23 cellular contexts compared by ENCODE assay signal in the genomic region with DNA sequence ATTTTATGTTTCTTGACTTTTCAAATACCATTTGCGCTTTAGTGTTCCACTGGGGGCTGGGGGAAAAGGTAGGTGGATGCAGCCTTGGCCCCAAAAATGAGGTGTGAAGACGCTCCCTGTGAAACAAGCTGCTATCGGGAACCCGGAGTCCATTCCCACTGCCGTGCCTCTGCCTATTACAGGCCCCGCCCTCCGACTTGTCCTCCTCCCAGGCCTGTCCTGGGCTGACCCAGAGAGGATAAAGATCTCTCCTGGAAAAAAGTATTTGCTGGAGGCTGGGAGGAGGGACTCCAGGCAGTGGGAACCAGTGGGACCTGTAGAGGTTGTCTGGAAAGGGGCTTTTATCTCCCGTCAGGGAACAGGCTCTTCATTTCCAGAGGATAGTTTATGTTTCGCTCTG.
DNase-seq lines count a peak whose midpoint lies in the region; ATAC-seq and TF ChIP-seq lines count a peak whose summit lies in the region.
"Had no signal": no experiment of that assay in that cellular context is flagged by ENCODE, and none has a peak within 500 bp of the region (broad histone marks: within the 10 kb centered on the region; RNA-seq: fewer than 3 reads in every experiment).

No MANE protein-coding gene starts in this region.

- H3K9ac ChIP-seq in BLaER1: no peak overlapping the region

- peaks cover 50% of the 10 kb centered on the region for H3K4me1 ChIP-seq in BLaER1
- no peaks in the 10 kb centered on the region for H3K4me1 ChIP-seq in prostate gland (replicated peaks)
- H3K4me1 ChIP-seq: left ventricle myocardium inferior had no signal

- H3K27me3 ChIP-seq in BLaER1: no peaks in the 10 kb centered on the region
- no peaks in the 10 kb centered on the region for H3K27me3 ChIP-seq in prostate gland (replicated peaks; ENCODE audit: insufficient read depth)

- no peaks in the 10 kb centered on the region for H3K36me3 ChIP-seq in BLaER1
- H3K36me3 ChIP-seq in prostate gland: no peaks in the 10 kb centered on the region
- H3K36me3 ChIP-seq: left ventricle myocardium inferior had no signal

- H4K20me1 ChIP-seq in BLaER1: no peaks in the 10 kb centered on the region

- ATAC-seq in HG02763 (IDR thresholded peaks at IDR 0.05; ENCODE audit: unreplicated experiment) (no peak), HG03442 (IDR thresholded peaks at IDR 0.05; ENCODE audit: unreplicated experiment) (no peak)
- ATAC-seq: K562 had no signal

- CTCF ChIA-PET in RWPE1 (lab: Yijun Ruan, JAX): no interaction called here

- DNase-seq in NCI-H82 (lab: John Stamatoyannopoulos, UW) (peak; percentile 85), iPS-NIHi7 (ENCODE audit: extremely low spot score) (peak; percentile 59), prostate gland (ENCODE audit: low spot score) (peak; percentile 21), RWPE1 (ENCODE audit: low spot score) (no peak)
- no peak for DNase-seq in activated effector memory CD4-positive, alpha-beta T cell treated with Interleukin-2 at 50 U/mL for 16 hours
- DNase-seq: activated CD4-positive, alpha-beta T cell treated with anti-CD3 and anti-CD28 coated beads, Interleukin-2, amount 50 U/mL, for 4 hours; activated naive CD4-positive, alpha-beta T cell; C1 segment of cervical spinal cord; caudate nucleus; HFFc6; left ventricle myocardium inferior; NCI-H1048; NCI-H2029 treated with DMSO at 0.1 percent for 48 hours; NCI-H446; NK-92 treated with Interleukin-12 subunit alpha and Interleukin-12 subunit beta, amount 100 ng/mL, for 24 hours; stimulated activated CD4-positive, alpha-beta T cell treated with anti-CD3 and anti-CD28 coated beads, Interleukin-1b, Interleukin-23, amount 100 ng/mL, for 48 hours; stimulated activated naive CD4-positive, alpha-beta T cell treated with Interleukin-2 at 50 U/mL for 16 hours; SW 1271 had no signal

- H3K4me2 ChIP-seq in BLaER1: peak overlapping the region; percentile 72

- WGBS in prostate gland: 40% methylated on average over 9 of the region's 9 CpGs

- no peak for TF ChIP-seq POLR2A in prostate gland (IDR thresholded peaks at IDR 0.05)

- intact Hi-C loops in prostate gland (cut with DNase I): no loop called here

- H3K9me3 ChIP-seq in BLaER1 (no peaks in the 10 kb centered on the region), prostate gland (no peaks in the 10 kb centered on the region)
- H3K9me3 ChIP-seq: left ventricle myocardium inferior had no signal

- H3K27ac ChIP-seq in BLaER1 (no peak overlapping the region), prostate gland (no peak overlapping the region), RWPE1 (no peak overlapping the region)
- H3K27ac ChIP-seq: epithelial cell of prostate, left ventricle myocardium inferior had no signal

- H3K4me3 ChIP-seq in BLaER1 (no peak overlapping the region), prostate gland (no peak overlapping the region)
- H3K4me3 ChIP-seq: K562, left ventricle myocardium inferior had no signal

- no peak for TF ChIP-seq CTCF in prostate gland (IDR thresholded peaks at IDR 0.05)
- no peak for TF ChIP-seq CTCF in RWPE1 (conservative IDR thresholded peaks at IDR 0.05; ENCODE audit: low read depth)

- POLR2A ChIA-PET in RWPE1 (lab: Yijun Ruan, JAX; ENCODE audit: low non-redundant PET): no interaction called here

Comparison
In these comparisons a context has a peak if more than half of its experiments do, and no peak if none do; other contexts are left out.
1. DNase-seq: peak in NCI-H82 (single experiment), iPS-NIHi7 (single experiment) and prostate gland (single experiment); none in activated effector memory CD4-positive, alpha-beta T cell treated with Interleukin-2 at 50 U/mL for 16 hours (single experiment) and RWPE1 (single experiment).